Comparison of ENCODE assay signal across 7 cellular contexts in the genomic region with DNA sequence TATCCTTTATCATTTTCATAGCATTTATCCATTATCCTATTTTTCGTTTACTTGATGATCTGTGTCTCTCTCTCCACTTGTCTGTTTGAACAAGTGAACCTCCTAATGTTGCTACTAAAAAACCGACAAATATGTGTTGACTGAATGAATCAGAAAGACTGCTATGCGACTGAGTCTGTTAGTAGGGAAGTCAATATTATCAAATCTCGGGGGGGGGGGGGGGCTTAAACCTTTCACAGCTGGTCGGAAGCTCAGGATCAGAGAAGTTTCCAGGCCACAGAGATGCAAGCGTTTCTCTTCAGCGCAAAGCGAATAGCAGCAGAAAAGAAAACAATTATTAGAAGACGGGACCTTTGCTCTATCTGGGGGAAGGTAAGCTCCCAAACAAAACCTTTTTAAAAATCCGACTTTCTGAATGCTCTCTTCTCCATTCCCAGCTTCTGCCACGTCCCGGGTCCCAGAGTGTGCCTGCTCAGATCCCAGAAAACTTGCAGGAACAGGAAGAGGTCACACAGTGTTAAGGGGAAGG. TPM values are rescaled to one million over a fixed set of nuclear protein-coding genes. Genes with fewer than 3 reads are reported as not detected.
A peak's percentile ranks its signal among the peaks of the same experiment; 100 is the strongest.
DNase-seq lines count a peak whose midpoint lies in the region; ATAC-seq and TF ChIP-seq lines count a peak whose summit lies in the region.

No MANE protein-coding gene starts in this region.

- ATAC-seq in GM19395 (IDR thresholded peaks at IDR 0.05; ENCODE audit: unreplicated experiment) (peak; percentile 0), HG03439 (IDR thresholded peaks at IDR 0.05; ENCODE audit: unreplicated experiment) (no peak), HG03520 (IDR thresholded peaks at IDR 0.05; ENCODE audit: unreplicated experiment) (no peak)

- WGBS in esophagus squamous epithelium, 2 donors = 0 to 2% methylated on average over 11 to 12 of the region's 12 CpGs
- WGBS in trophoblast cell (ENCODE audit: extremely low coverage, insufficient coverage, insufficient read length) = no CpG with 5 or more reads among the region's 12 CpGs

- TF ChIP-seq CTCF in esophagus squamous epithelium (IDR thresholded peaks at IDR 0.05) = no peak

- peak overlapping the region; percentile 62 for H2AFZ ChIP-seq in trophoblast cell (ENCODE audit: insufficient read depth, low read length, poor library complexity)

- peak overlapping the region; percentile 41 for H4K91ac ChIP-seq in trophoblast cell (ENCODE audit: low read depth, low read length)

- peaks cover 1% of the 10 kb centered on the region for H3K79me2 ChIP-seq in trophoblast cell (ENCODE audit: control insufficient read depth, insufficient read depth, low read length, poor library complexity)

- peak overlapping the region; percentile 90 for H4K8ac ChIP-seq in trophoblast cell (ENCODE audit: low read depth, low read length)

- peak overlapping the region; percentile 42 for H3K4ac ChIP-seq in trophoblast cell (ENCODE audit: low read depth, low read length)

- H3K79me1 ChIP-seq in trophoblast cell (ENCODE audit: low read length) = peaks cover 9% of the 10 kb centered on the region

- intact Hi-C loops in esophagus squamous epithelium (cut with DNase I) = no loop called here

- H2BK12ac ChIP-seq in trophoblast cell (ENCODE audit: low read length) = no peak overlapping the region

- peak overlapping the region; percentile 88 for H3K9ac ChIP-seq in trophoblast cell (ENCODE audit: low read length)

- peaks cover 17% of the 10 kb centered on the region for H3K36me3 ChIP-seq in SJCRH30
- peaks cover 8 to 17% (median 11%) of the 10 kb centered on the region in 3 donors for H3K36me3 ChIP-seq in esophagus squamous epithelium
- H3K36me3 ChIP-seq in trophoblast cell (ENCODE audit: control insufficient read depth in 1 of 2, insufficient read depth in 2 of 2, low read length in 2 of 2) = peaks cover 0 to 6% of the 10 kb centered on the region in 2 experiments

- H2BK5ac ChIP-seq in trophoblast cell (ENCODE audit: low read depth, low read length, poor library complexity) = peak overlapping the region; percentile 18

- H3K27ac ChIP-seq in SJCRH30 (peak overlapping the region; percentile 96), esophagus squamous epithelium (peak overlapping the region; percentile 81 to 94 (median 90)), trophoblast cell (ENCODE audit: low read depth, low read length) (peak overlapping the region; percentile 83)

- H3K4me3 ChIP-seq in SJCRH30 = peak overlapping the region; percentile 71
- peak overlapping the region; percentile 70 to 91 (median 72) for H3K4me3 ChIP-seq in esophagus squamous epithelium
- peak overlapping the region; percentile 87 for H3K4me3 ChIP-seq in trophoblast cell (ENCODE audit: low read depth, low read length)

- H3K9me3 ChIP-seq in SJCRH30 (replicated peaks) = no peaks in the 10 kb centered on the region
- H3K9me3 ChIP-seq in esophagus squamous epithelium = no peaks in the 10 kb centered on the region
- no peaks in the 10 kb centered on the region for H3K9me3 ChIP-seq in trophoblast cell (ENCODE audit: insufficient read depth, low read depth, low read length)

- H2BK120ac ChIP-seq in trophoblast cell (ENCODE audit: insufficient read depth, low read length, poor library complexity) = peak overlapping the region; percentile 26

- H2AK5ac ChIP-seq in trophoblast cell (ENCODE audit: low read length) = no peak overlapping the region

- TF ChIP-seq POLR2A in esophagus squamous epithelium (IDR thresholded peaks at IDR 0.05) = no peak

- peak overlapping the region; percentile 45 for H4K12ac ChIP-seq in trophoblast cell (ENCODE audit: low read depth, low read length)

- H3K4me2 ChIP-seq in trophoblast cell (ENCODE audit: low read length) = peak overlapping the region; percentile 67

- H3K14ac ChIP-seq in trophoblast cell (ENCODE audit: low read length) = peak overlapping the region; percentile 16

- DNase-seq in SJCRH30 (no peak), esophagus squamous epithelium (lab: John Stamatoyannopoulos, UW) (no peak), trophoblast cell (no peak), HuH-7.5 (ENCODE audit: low spot score) (no peak)

- H3K4me1 ChIP-seq in SJCRH30 = no peaks in the 10 kb centered on the region
- peaks cover 15 to 30% (median 15%) of the 10 kb centered on the region in 3 donors for H3K4me1 ChIP-seq in esophagus squamous epithelium
- H3K4me1 ChIP-seq in trophoblast cell (ENCODE audit: control insufficient read depth in 1 of 2, insufficient read depth in 2 of 2, low read length in 2 of 2) = peaks cover 0 to 2% of the 10 kb centered on the region in 2 experiments

- H3K18ac ChIP-seq in trophoblast cell (ENCODE audit: low read length) = peak overlapping the region; percentile 57

- H3K23ac ChIP-seq in trophoblast cell (ENCODE audit: low read length) = no peak overlapping the region

- H3K27me3 ChIP-seq in SJCRH30 = no peaks in the 10 kb centered on the region
- no peaks in the 10 kb centered on the region for H3K27me3 ChIP-seq in esophagus squamous epithelium
- no peaks in the 10 kb centered on the region for H3K27me3 ChIP-seq in trophoblast cell (ENCODE audit: insufficient read depth, low read length)

RNA-seq across cellular contexts. Expression of a gene that starts 0.4 kb away (rescaled TPM):
- total RNA-seq in SJCRH30 (2014; rRNA removed; shearing (Covaris generic)) = 47.2 and 53.5 TPM in 2 replicates
- total RNA-seq in esophagus squamous epithelium = 10 to 100 TPM in 3 of 4 donors, 1 to 10 TPM in 1; 7.4 to 19.5 (median 15.3) TPM
- 19.5 and 22.0 TPM in 2 replicates for polyA plus RNA-seq in trophoblast cell (2013)

RNA-seq across cellular contexts. Expression of a gene that starts 40.2 kb away (rescaled TPM):
- 0.04 and 0.15 TPM in 2 replicates for total RNA-seq in SJCRH30 (2014; rRNA removed; shearing (Covaris generic))
- total RNA-seq in esophagus squamous epithelium = not detected
- 18.1 and 20.9 TPM in 2 replicates for polyA plus RNA-seq in trophoblast cell (2013)
